Comparison of ENCODE assay signal across 17 cellular contexts in genomic region chr3:71721721-71722157, GRCh38. TPM values are rescaled to one million over a fixed set of nuclear protein-coding genes. Genes with fewer than 3 reads are reported as not detected.
DNase-seq lines count a peak whose midpoint lies in the region; ATAC-seq and TF ChIP-seq lines count a peak whose summit lies in the region.
"Had no signal": no experiment of that assay in that cellular context is flagged by ENCODE, and none has a peak within 500 bp of the region (broad histone marks: within the 10 kb centered on the region; RNA-seq: fewer than 3 reads in every experiment).

No MANE protein-coding gene starts in this region.

- TF ChIP-seq CTCF in mucosa of descending colon (IDR thresholded peaks at IDR 0.05), result no peak

- no peak for ATAC-seq in stimulated activated naive B cell treated with anti-CD40 and anti-IgM and Interleukin-4, amounts not matched to agents 10 μg/mL and 1 μg/mL and 100 μg/mL, for 72 hours (replicated peaks)
- ATAC-seq in mucosa of descending colon, result no peak
- no peak for ATAC-seq in sciatic nerve
- ATAC-seq: A549, foreskin keratinocyte, left lobe of liver, WTC11 had no signal

- H3K36me3 ChIP-seq in mucosa of descending colon (ENCODE audit: low read depth), result no peaks in the 10 kb centered on the region
- H3K36me3 ChIP-seq: thoracic aorta had no signal

- H3K4me3 Mint-ChIP-seq in activated CD4-positive, alpha-beta T cell treated with anti-CD3 and anti-CD28 coated beads, Interleukin-2, amount 10 ng/mL, durations not matched to agents 24 days and 14 days, result peak overlapping the region; percentile 75
- peak overlapping the region; percentile 82 for H3K4me3 Mint-ChIP-seq in activated naive CD8-positive, alpha-beta T cell
- H3K4me3 Mint-ChIP-seq in stimulated activated naive B cell treated with anti-CD40 and anti-IgM and Interleukin-4, amounts not matched to agents 10 μg/mL and 1 μg/mL and 100 μg/mL, for 72 hours, result no peak overlapping the region
- H3K4me3 Mint-ChIP-seq: WTC11 had no signal

- peak overlapping the region; percentile 95 for H3K27ac Mint-ChIP-seq in activated CD4-positive, alpha-beta T cell treated with anti-CD3 and anti-CD28 coated beads, Interleukin-2, amount 10 ng/mL, durations not matched to agents 24 days and 14 days
- H3K27ac Mint-ChIP-seq in activated naive CD8-positive, alpha-beta T cell, result peak overlapping the region; percentile 100
- H3K27ac Mint-ChIP-seq in stimulated activated naive B cell treated with anti-CD40 and anti-IgM and Interleukin-4, amounts not matched to agents 10 μg/mL and 1 μg/mL and 100 μg/mL, for 72 hours, result peak overlapping the region; percentile 47
- H3K27ac Mint-ChIP-seq: WTC11 had no signal

- no peaks in the 10 kb centered on the region for H3K27me3 Mint-ChIP-seq in activated CD4-positive, alpha-beta T cell treated with anti-CD3 and anti-CD28 coated beads, Interleukin-2, amount 10 ng/mL, durations not matched to agents 24 days and 14 days
- H3K27me3 Mint-ChIP-seq in activated naive CD8-positive, alpha-beta T cell, result no peaks in the 10 kb centered on the region
- peaks cover 9 to 22% of the 10 kb centered on the region in 2 donors for H3K27me3 Mint-ChIP-seq in stimulated activated naive B cell treated with anti-CD40 and anti-IgM and Interleukin-4, amounts not matched to agents 10 μg/mL and 1 μg/mL and 100 μg/mL, for 72 hours

- no peaks in the 10 kb centered on the region for H3K9me3 Mint-ChIP-seq in activated CD4-positive, alpha-beta T cell treated with anti-CD3 and anti-CD28 coated beads, Interleukin-2, amount 10 ng/mL, durations not matched to agents 24 days and 14 days
- H3K9me3 Mint-ChIP-seq in activated naive CD8-positive, alpha-beta T cell (ENCODE audit: low read depth), result no peaks in the 10 kb centered on the region
- no peaks in the 10 kb centered on the region for H3K9me3 Mint-ChIP-seq in stimulated activated naive B cell treated with anti-CD40 and anti-IgM and Interleukin-4, amounts not matched to agents 10 μg/mL and 1 μg/mL and 100 μg/mL, for 72 hours
- H3K9me3 Mint-ChIP-seq: WTC11 had no signal

- H3K4me1 ChIP-seq in mucosa of descending colon (ENCODE audit: low read depth), result peaks cover 14% of the 10 kb centered on the region
- H3K4me1 ChIP-seq: Caco-2 had no signal

- intact Hi-C loops in activated CD4-positive, alpha-beta T cell treated with anti-CD3 and anti-CD28 coated beads, Interleukin-2, amount 10 ng/mL, durations not matched to agents 24 days and 14 days (cut with micrococcal nuclease), result loop anchor here (2.0 to 10.0 kb wide), 11 partner anchors 19 to 1273 kb away; partner anchors contain the start of genes PPP4R2, RYBP and SHQ1
- intact Hi-C loops in mucosa of descending colon (cut with DNase I, micrococcal nuclease) (no loop called here), sciatic nerve (cut with DNase I) (no loop called here)

- no peaks in the 10 kb centered on the region for H3K9me3 ChIP-seq in mucosa of descending colon
- H3K9me3 ChIP-seq: A549, Caco-2, thoracic aorta had no signal

- no peak overlapping the region for H3K4me3 ChIP-seq in mucosa of descending colon
- H3K4me3 ChIP-seq: A549, PC-9, thoracic aorta had no signal

- DNase-seq in activated CD4-positive, alpha-beta T cell treated with anti-CD3 and anti-CD28 coated beads for 48 hours, result peak; percentile 23
- DNase-seq in activated CD4-positive, alpha-beta T cell treated with anti-CD3 and anti-CD28 coated beads, Interleukin-2, amount 50 U/mL, for 48 hours, result no peak
- peak; percentile 79 for DNase-seq in activated CD4-positive, alpha-beta T cell treated with anti-CD3 and anti-CD28 coated beads, Interleukin-2, amount 10 ng/mL, durations not matched to agents 24 days and 14 days
- no peak for DNase-seq in stimulated activated naive B cell treated with anti-CD40 and anti-IgM and Interleukin-4, amounts not matched to agents 10 μg/mL and 1 μg/mL and 100 μg/mL, for 72 hours
- DNase-seq in mucosa of descending colon (no peak), sciatic nerve (ENCODE audit: low spot score) (no peak)
- DNase-seq in effector CD4-positive, alpha-beta T cell, result no peak
- DNase-seq: Caco-2, foreskin keratinocyte, NCI-H1694, NCI-H510A, PC-9 had no signal

- peaks cover 75% of the 10 kb centered on the region for H3K4me1 Mint-ChIP-seq in activated CD4-positive, alpha-beta T cell treated with anti-CD3 and anti-CD28 coated beads, Interleukin-2, amount 10 ng/mL, durations not matched to agents 24 days and 14 days
- peaks cover 86% of the 10 kb centered on the region for H3K4me1 Mint-ChIP-seq in activated naive CD8-positive, alpha-beta T cell (ENCODE audit: low read depth)
- H3K4me1 Mint-ChIP-seq in stimulated activated naive B cell treated with anti-CD40 and anti-IgM and Interleukin-4, amounts not matched to agents 10 μg/mL and 1 μg/mL and 100 μg/mL, for 72 hours, result peaks cover 23 to 29% of the 10 kb centered on the region in 2 donors

- peaks cover 22% of the 10 kb centered on the region for H3K36me3 Mint-ChIP-seq in activated CD4-positive, alpha-beta T cell treated with anti-CD3 and anti-CD28 coated beads, Interleukin-2, amount 10 ng/mL, durations not matched to agents 24 days and 14 days (ENCODE audit: low read depth)
- peaks cover 4% of the 10 kb centered on the region for H3K36me3 Mint-ChIP-seq in activated naive CD8-positive, alpha-beta T cell
- H3K36me3 Mint-ChIP-seq in stimulated activated naive B cell treated with anti-CD40 and anti-IgM and Interleukin-4, amounts not matched to agents 10 μg/mL and 1 μg/mL and 100 μg/mL, for 72 hours, result peaks cover 0 to 1% of the 10 kb centered on the region in 2 donors
- H3K36me3 Mint-ChIP-seq: WTC11 had no signal

RNA-seq across cellular contexts. Expression of gene EIF4E3, which starts 3.5 kb away (rescaled TPM):
- total RNA-seq in activated CD4-positive, alpha-beta T cell treated with anti-CD3 and anti-CD28 coated beads, Interleukin-2, amount 10 ng/mL, durations not matched to agents 24 days and 14 days, result 20.3 and 20.7 TPM in 2 replicates
- total RNA-seq in mucosa of descending colon, result 10 to 100 TPM; 40.6 to 57.1 (median 48.4) TPM
- 36.4 TPM for total RNA-seq in sciatic nerve
- total RNA-seq: PC-9 had no signal

RNA-seq across cellular contexts. Expression of gene GPR27, which starts 31.9 kb away (rescaled TPM):
- 1.0 and 1.4 TPM in 2 replicates for total RNA-seq in activated CD4-positive, alpha-beta T cell treated with anti-CD3 and anti-CD28 coated beads, Interleukin-2, amount 10 ng/mL, durations not matched to agents 24 days and 14 days
- total RNA-seq in mucosa of descending colon, result 1 to 10 TPM in 1 of 3 donors, under 1 TPM in 2; 0.14 to 2.1 (median 0.39) TPM
- total RNA-seq in sciatic nerve, result 6.0 TPM
- total RNA-seq: PC-9 had no signal

Comparison
In these comparisons a context has a peak if more than half of its experiments do, and no peak if none do; other contexts are left out.
1. DNase-seq: peak in activated CD4-positive, alpha-beta T cell treated with anti-CD3 and anti-CD28 coated beads for 48 hours (single experiment) and activated CD4-positive, alpha-beta T cell treated with anti-CD3 and anti-CD28 coated beads, Interleukin-2, amount 10 ng/mL, durations not matched to agents 24 days and 14 days (single experiment); none in activated CD4-positive, alpha-beta T cell treated with anti-CD3 and anti-CD28 coated beads, Interleukin-2, amount 50 U/mL, for 48 hours (0 of 2), stimulated activated naive B cell treated with anti-CD40 and anti-IgM and Interleukin-4, amounts not matched to agents 10 μg/mL and 1 μg/mL and 100 μg/mL, for 72 hours (single experiment), mucosa of descending colon (0 of 3), sciatic nerve (single experiment) and effector CD4-positive, alpha-beta T cell (single experiment).
2. H3K27ac Mint-ChIP-seq: peak in every context shown above with its lines; median percentile 100 in activated naive CD8-positive, alpha-beta T cell; 95 in activated CD4-positive, alpha-beta T cell treated with anti-CD3 and anti-CD28 coated beads, Interleukin-2, amount 10 ng/mL, durations not matched to agents 24 days and 14 days; 47 in stimulated activated naive B cell treated with anti-CD40 and anti-IgM and Interleukin-4, amounts not matched to agents 10 μg/mL and 1 μg/mL and 100 μg/mL, for 72 hours.
3. H3K4me3 Mint-ChIP-seq: peak in activated CD4-positive, alpha-beta T cell treated with anti-CD3 and anti-CD28 coated beads, Interleukin-2, amount 10 ng/mL, durations not matched to agents 24 days and 14 days (single experiment) and activated naive CD8-positive, alpha-beta T cell (single experiment); none in stimulated activated naive B cell treated with anti-CD40 and anti-IgM and Interleukin-4, amounts not matched to agents 10 μg/mL and 1 μg/mL and 100 μg/mL, for 72 hours (0 of 2).